16 cellular contexts compared by ENCODE assay signal in genomic region chr17:54860617-54861468, GRCh38. TPM values are rescaled to one million over a fixed set of nuclear protein-coding genes. Genes with fewer than 3 reads are reported as not detected.
"Had no signal": no experiment of that assay in that cellular context is flagged by ENCODE, and none has a peak within 500 bp of the region (broad histone marks: within the 10 kb centered on the region; RNA-seq: fewer than 3 reads in every experiment).

No MANE protein-coding gene starts in this region.

- H3K4me1 Mint-ChIP-seq: activated CD8-positive, alpha-beta memory T cell treated with anti-CD3 and anti-CD28 coated beads, Interleukin-2, amount 10 ng/mL, durations not matched to agents 7 days and 5 days; activated naive CD8-positive, alpha-beta T cell treated with anti-CD3 and anti-CD28 coated beads for 36 hours; naive thymus-derived CD4-positive, alpha-beta T cell; stimulated activated effector memory CD8-positive, alpha-beta T cell treated with anti-CD3 and anti-CD28 coated beads, Interleukin-12 subunit alpha, Interleukin-12 subunit beta, amount 100 ng/mL, for 72 hours had no signal

- H3K27me3 Mint-ChIP-seq: activated CD4-positive, alpha-beta memory T cell treated with anti-CD3 and anti-CD28 coated beads for 36 hours; activated naive CD8-positive, alpha-beta T cell treated with anti-CD3 and anti-CD28 coated beads for 36 hours had no signal

- H3K27me3 ChIP-seq: foreskin keratinocyte, left lung, neural progenitor cell, ovary, right lobe of liver, stomach had no signal

- H3K9me3 Mint-ChIP-seq: activated CD4-positive, alpha-beta memory T cell treated with anti-CD3 and anti-CD28 coated beads for 36 hours; activated naive CD8-positive, alpha-beta T cell treated with anti-CD3 and anti-CD28 coated beads for 36 hours; effector memory CD8-positive, alpha-beta T cell; neural progenitor cell; stimulated activated effector memory CD8-positive, alpha-beta T cell treated with anti-CD3 and anti-CD28 coated beads, Interleukin-12 subunit alpha, Interleukin-12 subunit beta, amount 100 ng/mL, for 72 hours; type B pancreatic cell had no signal

- H3K36me3 Mint-ChIP-seq: activated CD4-positive, alpha-beta memory T cell treated with anti-CD3 and anti-CD28 coated beads for 36 hours; activated CD8-positive, alpha-beta memory T cell treated with anti-CD3 and anti-CD28 coated beads, Interleukin-2, amount 10 ng/mL, durations not matched to agents 7 days and 5 days; activated naive CD8-positive, alpha-beta T cell treated with anti-CD3 and anti-CD28 coated beads for 36 hours; naive thymus-derived CD4-positive, alpha-beta T cell; neural progenitor cell; stimulated activated effector memory CD8-positive, alpha-beta T cell treated with anti-CD3 and anti-CD28 coated beads, Interleukin-12 subunit alpha, Interleukin-12 subunit beta, amount 100 ng/mL, for 72 hours; type B pancreatic cell had no signal

- H3K4me3 ChIP-seq: left lung, neural progenitor cell, ovary, right lobe of liver, stomach had no signal

- H3K27ac Mint-ChIP-seq: activated CD4-positive, alpha-beta memory T cell treated with anti-CD3 and anti-CD28 coated beads for 36 hours; activated CD8-positive, alpha-beta memory T cell treated with anti-CD3 and anti-CD28 coated beads, Interleukin-2, amount 10 ng/mL, durations not matched to agents 7 days and 5 days; activated naive CD8-positive, alpha-beta T cell treated with anti-CD3 and anti-CD28 coated beads for 36 hours; effector memory CD8-positive, alpha-beta T cell; naive thymus-derived CD4-positive, alpha-beta T cell; neural progenitor cell; stimulated activated effector memory CD8-positive, alpha-beta T cell treated with anti-CD3 and anti-CD28 coated beads, Interleukin-12 subunit alpha, Interleukin-12 subunit beta, amount 100 ng/mL, for 72 hours; type B pancreatic cell had no signal

- H3K9me3 ChIP-seq: left lung, ovary, right lobe of liver, stomach had no signal

- H2AFZ ChIP-seq: neural progenitor cell had no signal

- H3K4me3 Mint-ChIP-seq: activated CD4-positive, alpha-beta memory T cell treated with anti-CD3 and anti-CD28 coated beads for 36 hours; activated CD8-positive, alpha-beta memory T cell treated with anti-CD3 and anti-CD28 coated beads, Interleukin-2, amount 10 ng/mL, durations not matched to agents 7 days and 5 days; activated naive CD8-positive, alpha-beta T cell treated with anti-CD3 and anti-CD28 coated beads for 36 hours; effector memory CD8-positive, alpha-beta T cell; naive thymus-derived CD4-positive, alpha-beta T cell; neural progenitor cell; stimulated activated effector memory CD8-positive, alpha-beta T cell treated with anti-CD3 and anti-CD28 coated beads, Interleukin-12 subunit alpha, Interleukin-12 subunit beta, amount 100 ng/mL, for 72 hours; type B pancreatic cell had no signal

- H3K27ac ChIP-seq: foreskin keratinocyte, left lung, neural progenitor cell, ovary, right lobe of liver, stomach had no signal

- ATAC-seq: activated CD8-positive, alpha-beta memory T cell treated with anti-CD3 and anti-CD28 coated beads, Interleukin-2, amount 10 ng/mL, durations not matched to agents 7 days and 5 days; effector memory CD8-positive, alpha-beta T cell; foreskin keratinocyte; left lung; naive thymus-derived CD4-positive, alpha-beta T cell; right lobe of liver; stimulated activated effector memory CD8-positive, alpha-beta T cell treated with anti-CD3 and anti-CD28 coated beads, Interleukin-12 subunit alpha, Interleukin-12 subunit beta, amount 100 ng/mL, for 72 hours had no signal

- H3K36me3 ChIP-seq: left lung, neural progenitor cell, ovary, right lobe of liver, stomach had no signal

- H3K4me1 ChIP-seq: foreskin keratinocyte, left lung, neural progenitor cell had no signal

- H3K4me2 ChIP-seq: neural progenitor cell had no signal

- DNase-seq: activated CD4-positive, alpha-beta memory T cell treated with anti-CD3 and anti-CD28 coated beads for 36 hours; activated CD8-positive, alpha-beta memory T cell treated with anti-CD3 and anti-CD28 coated beads, Interleukin-2, amount 10 ng/mL, durations not matched to agents 7 days and 5 days; activated naive CD8-positive, alpha-beta T cell treated with anti-CD3 and anti-CD28 coated beads for 36 hours; amniotic stem cell; effector memory CD8-positive, alpha-beta T cell; foreskin keratinocyte; hypothalamus; left lung; naive thymus-derived CD4-positive, alpha-beta T cell; ovary; right lobe of liver; stimulated activated CD4-positive, alpha-beta T cell treated with anti-CD3 and anti-CD28 coated beads, Interleukin-4, amount 100 ng/mL, for 24 hours; stomach had no signal

RNA-seq across cellular contexts. Expression of gene TOM1L1, which starts 39.8 kb away (rescaled TPM):
- polyA plus RNA-seq: naive thymus-derived CD4-positive, alpha-beta T cell had no signal
